ENCODE assay signal across 7 cellular contexts in genomic region chr3:194270627-194271458, GRCh38.
DNase-seq lines count a peak whose midpoint lies in the region; ATAC-seq and TF ChIP-seq lines count a peak whose summit lies in the region.

No MANE protein-coding gene starts in this region.

- DNase-seq in Peyer's patch (peak in 2 of 3 donors; percentile 61 to 63), epithelial cell of proximal tubule (ENCODE audit: low read depth) (peak; percentile 59), midbrain (lab: John Stamatoyannopoulos, UW) (peak; percentile 96), upper lobe of left lung (peak; percentile 80 to 81), NCI-H1105 (lab: John Stamatoyannopoulos, UW) (no peak)
- no peak for DNase-seq in activated CD4-positive, alpha-beta T cell treated with anti-CD3 and anti-CD28 coated beads, Interleukin-2, amount 50 U/mL, for 1 hour

- H3K4me3 ChIP-seq in Peyer's patch (no peak overlapping the region), epithelial cell of proximal tubule (ENCODE audit: low read depth, low read length) (peak overlapping the region; percentile 14), upper lobe of left lung (no peak overlapping the region)

- H3K27ac ChIP-seq in Peyer's patch (peak overlapping the region; percentile 17 to 79 (median 48)), upper lobe of left lung (peak overlapping the region; percentile 82 to 85 (median 84))

- no peaks in the 10 kb centered on the region for H3K9me3 ChIP-seq in Peyer's patch
- no peaks in the 10 kb centered on the region for H3K9me3 ChIP-seq in upper lobe of left lung

- 58 to 80% methylated on average over 1 to 12 of the region's 18 CpGs for WGBS in upper lobe of left lung, 2 donors

- peaks cover 0 to 33% (median 2%) of the 10 kb centered on the region in 4 donors for H3K4me1 ChIP-seq in Peyer's patch
- peaks cover 42 to 65% (median 46%) of the 10 kb centered on the region in 4 donors for H3K4me1 ChIP-seq in upper lobe of left lung

- TF ChIP-seq POLR2A in Peyer's patch (IDR thresholded peaks at IDR 0.05): no peak
- no peak for TF ChIP-seq POLR2A in upper lobe of left lung (IDR thresholded peaks at IDR 0.05)

- no peak for TF ChIP-seq CTCF in Peyer's patch (IDR thresholded peaks at IDR 0.05)
- TF ChIP-seq CTCF in epithelial cell of proximal tubule (conservative IDR thresholded peaks at IDR 0.05; ENCODE audit: low read depth, low read length): no peak
- no peak for TF ChIP-seq CTCF in upper lobe of left lung (IDR thresholded peaks at IDR 0.05)

- peak; percentile 44 to 99 (median 94) for TF ChIP-seq EP300 in upper lobe of left lung (IDR thresholded peaks at IDR 0.05)

- ATAC-seq in upper lobe of left lung (ENCODE audit: low FRiP score in 2 of 2) (peak; percentile 23 to 80), HG02981 (IDR thresholded peaks at IDR 0.05; ENCODE audit: unreplicated experiment) (no peak)

- H3K27me3 ChIP-seq in Peyer's patch (no peaks in the 10 kb centered on the region), upper lobe of left lung (no peaks in the 10 kb centered on the region)

- no peaks in the 10 kb centered on the region for H3K36me3 ChIP-seq in Peyer's patch
- H3K36me3 ChIP-seq in upper lobe of left lung: no peaks in the 10 kb centered on the region

Comparison
In these comparisons a context has a peak if more than half of its experiments do, and no peak if none do; other contexts are left out.
1. DNase-seq: peak in Peyer's patch (2 of 3), epithelial cell of proximal tubule (single experiment), midbrain (single experiment) and upper lobe of left lung (2 of 2); none in activated CD4-positive, alpha-beta T cell treated with anti-CD3 and anti-CD28 coated beads, Interleukin-2, amount 50 U/mL, for 1 hour (single experiment) and NCI-H1105 (single experiment).